In genomic region chr10:132003286-132003924, GRCh38 we compare ENCODE assay signal across 18 cellular contexts. TPM values are rescaled to one million over a fixed set of nuclear protein-coding genes. Genes with fewer than 3 reads are reported as not detected.
DNase-seq lines count a peak whose midpoint lies in the region; ATAC-seq, FAIRE-seq and TF ChIP-seq lines count a peak whose summit lies in the region.
"Had no signal": no experiment of that assay in that cellular context is flagged by ENCODE, and none has a peak within 500 bp of the region (broad histone marks: within the 10 kb centered on the region; RNA-seq: fewer than 3 reads in every experiment).

No MANE protein-coding gene starts in this region.

- H2BK120ac ChIP-seq in H1 (replicated peaks; ENCODE audit: low read depth, low read length): peak overlapping the region; percentile 90
- no peak overlapping the region for H2BK120ac ChIP-seq in mesenchymal stem cell (ENCODE audit: low read depth, low read length)

- CTCF ChIA-PET in H1 (lab: Charles Lee; ENCODE audit: partially characterized antibody): interaction anchor here (1.2 to 7.7 kb wide), 2 partner anchors 9 to 18 kb away, joined by 3 to 86 read pairs; no protein-coding TSS in a partner anchor

- no peaks in the 10 kb centered on the region for H3K79me1 ChIP-seq in H1 (ENCODE audit: low read depth, low read length)
- no peaks in the 10 kb centered on the region for H3K79me1 ChIP-seq in mesenchymal stem cell (replicated peaks; ENCODE audit: low read length, poor library complexity, severe bottlenecking)

- 83% methylated on average over 11 of the region's 12 CpGs; no CpG with 5 or more reads in 1 of the 2 experiments for WGBS in H1 (ENCODE audit: extremely low coverage in 1 of 2, insufficient coverage in 1 of 2, insufficient read length in 1 of 2, insufficient replicate concordance in 2 of 2, low coverage in 1 of 2, low lambda C conversion rate in 2 of 2, missing lambda C conversion rate in 1 of 2), 2 experiments
- 63% methylated on average over 12 of the region's 12 CpGs for WGBS in mesenchymal stem cell

- intact Hi-C loops in left colon (cut with DNase I, micrococcal nuclease): no loop called here

- H3K4me2 ChIP-seq in H1 (ENCODE audit: insufficient read depth in 1 of 2, low read depth in 2 of 2, low read length in 2 of 2): no peak overlapping the region
- no peak overlapping the region for H3K4me2 ChIP-seq in mesenchymal stem cell (ENCODE audit: low read length, poor library complexity, severe bottlenecking)

- no peak overlapping the region for H2BK12ac ChIP-seq in H1 (ENCODE audit: low read depth, low read length)
- no peak overlapping the region for H2BK12ac ChIP-seq in mesenchymal stem cell (ENCODE audit: low read length in 2 of 2)

- no peaks in the 10 kb centered on the region for H3K79me2 ChIP-seq in H1 (ENCODE audit: control insufficient read depth in 1 of 2, insufficient read depth in 2 of 2, low read length in 2 of 2)

- POLR2A ChIA-PET in H1 (lab: Charles Lee; ENCODE audit: partially characterized antibody): no interaction called here

- H3K23me2 ChIP-seq in H1 (ENCODE audit: low read depth, low read length): no peaks in the 10 kb centered on the region

- H4K91ac ChIP-seq in H1 (replicated peaks; ENCODE audit: insufficient read length, low read length) (peak overlapping the region; percentile 54), mesenchymal stem cell (ENCODE audit: low read length) (no peak overlapping the region)

- H2AFZ ChIP-seq in H1 (ENCODE audit: low read length) (no peak overlapping the region), mesenchymal stem cell (ENCODE audit: low read depth, low read length) (no peak overlapping the region)
- H2AFZ ChIP-seq: GM23248 had no signal

- H4K20me1 ChIP-seq in H1 (replicated peaks in 1 of 2; ENCODE audit: control insufficient read depth in 1 of 2, insufficient read depth in 2 of 2, low read length in 2 of 2): no peaks in the 10 kb centered on the region
- H4K20me1 ChIP-seq: BLaER1 treated with 17β-estradiol and CSF1 and Interleukin-3, amounts not matched to agents 10 nM and 100 nM had no signal

- H3K9me3 Mint-ChIP-seq in progenitor cell of endocrine pancreas (ENCODE audit: low read depth): peaks cover 2% of the 10 kb centered on the region
- H3K9me3 Mint-ChIP-seq: CD8-positive, alpha-beta T cell; IgD-negative memory B cell had no signal

- H3K23ac ChIP-seq in H1 (ENCODE audit: insufficient read length): no peak overlapping the region
- H3K23ac ChIP-seq in mesenchymal stem cell (ENCODE audit: low read length in 2 of 2): no peak overlapping the region

- no peaks in the 10 kb centered on the region for H3K36me3 Mint-ChIP-seq in progenitor cell of endocrine pancreas (ENCODE audit: insufficient read depth)
- H3K36me3 Mint-ChIP-seq: CD8-positive, alpha-beta T cell had no signal

- no peak for DNase-seq in H1 (ENCODE audit: low read depth in 1 of 2, low spot score in 2 of 2)
- no peak for DNase-seq in mesenchymal stem cell
- DNase-seq in progenitor cell of endocrine pancreas (ENCODE audit: low spot score, unreplicated experiment): no peak
- no peak for DNase-seq in activated effector memory CD4-positive, alpha-beta T cell treated with anti-CD3 and anti-CD28 coated beads, Interleukin-2, amount 50 U/mL, for 16 hours
- DNase-seq in UCSD-AML1 (lab: John Stamatoyannopoulos, UW; ENCODE audit: unreplicated experiment): no peak
- DNase-seq in left colon: no peak
- DNase-seq: Calu3; CD8-positive, alpha-beta T cell; DMS79 treated with DMSO at 0.1 percent for 48 hours; GM23248; KG1 had no signal

- no peak overlapping the region for H3K9ac ChIP-seq in HUES48 (ENCODE audit: low read depth, low read length)
- H3K9ac ChIP-seq in H1 (replicated peaks in 1 of 4; ENCODE audit: extremely low read depth in 1 of 4, low read depth in 3 of 4, low read length in 3 of 4): no peak overlapping the region
- no peak overlapping the region for H3K9ac ChIP-seq in mesenchymal stem cell (ENCODE audit: low read length)
- H3K9ac ChIP-seq: BLaER1 treated with 17β-estradiol and CSF1 and Interleukin-3, amounts not matched to agents 10 nM and 100 nM; GM23248 had no signal

- TF ChIP-seq EP300 in H1 (IDR thresholded peaks at IDR 0.05; ENCODE audit: borderline replicate concordance in 1 of 2, low read depth in 2 of 2, low read length in 2 of 2): no peak

- H2AK5ac ChIP-seq in H1 (ENCODE audit: low read depth, low read length): 0 out of 2 replicates have a peak overlapping the region, but pooled peaks have one; percentile 28
- no peak overlapping the region for H2AK5ac ChIP-seq in mesenchymal stem cell (ENCODE audit: low read length, severe bottlenecking)

- H3K27ac Mint-ChIP-seq in progenitor cell of endocrine pancreas: peak overlapping the region; percentile 52
- H3K27ac Mint-ChIP-seq: B cell; CD8-positive, alpha-beta T cell; IgD-negative memory B cell had no signal

- H3K14ac ChIP-seq in H1 (ENCODE audit: insufficient read length) (no peak overlapping the region), mesenchymal stem cell (ENCODE audit: low read length in 2 of 2) (peak overlapping the region in 1 of 2 experiments; percentile 90)

- H3K4me1 ChIP-seq in HUES48 (ENCODE audit: control insufficient read depth, insufficient read depth, low read length) (peaks cover 36% of the 10 kb centered on the region), H1 (replicated peaks in 1 of 4; ENCODE audit: control insufficient read depth in 3 of 4, insufficient read depth in 4 of 4, low read length in 3 of 4) (peaks cover 0 to 14% (median 10%) of the 10 kb centered on the region in 4 experiments; a peak in 6 of 7 replicates), mesenchymal stem cell (ENCODE audit: control insufficient read depth, insufficient read depth, low read depth, low read length) (peaks cover 3% of the 10 kb centered on the region)

- ATAC-seq in left colon: no peak
- ATAC-seq: CD8-positive, alpha-beta T cell; GM12878 had no signal

- H4K8ac ChIP-seq in H1 (ENCODE audit: extremely low read depth, insufficient read depth, low read length) (no peak overlapping the region; the same call in 1 of the 2 replicates), mesenchymal stem cell (ENCODE audit: low read length) (no peak overlapping the region)

- H2BK20ac ChIP-seq in H1 (ENCODE audit: low read length): 0 out of 2 replicates have a peak overlapping the region, but pooled peaks have one; percentile 80

- no peaks in the 10 kb centered on the region for H3K9me3 ChIP-seq in HUES48 (ENCODE audit: control insufficient read depth, insufficient read depth, low read length)
- peaks cover 5 to 8% of the 10 kb centered on the region in 2 experiments; a peak in 3 of 4 replicates for H3K9me3 ChIP-seq in H1 (ENCODE audit: insufficient read depth in 2 of 2, low read depth in 1 of 2, low read length in 1 of 2)
- no peaks in the 10 kb centered on the region for H3K9me3 ChIP-seq in mesenchymal stem cell (ENCODE audit: control insufficient read depth, low read length)

- peak overlapping the region; percentile 66 for H3K27ac ChIP-seq in HUES48 (ENCODE audit: low read depth, low read length)
- no peak overlapping the region for H3K27ac ChIP-seq in H1 (ENCODE audit: low read depth, low read length)
- no peak overlapping the region for H3K27ac ChIP-seq in mesenchymal stem cell (ENCODE audit: low read length, poor library complexity, severe bottlenecking)
- H3K27ac ChIP-seq: BLaER1 treated with 17β-estradiol and CSF1 and Interleukin-3, amounts not matched to agents 10 nM and 100 nM; GM23248 had no signal

- H3K4me3 ChIP-seq in HUES48 (ENCODE audit: low read depth, low read length) (no peak overlapping the region), H1 (ENCODE audit: extremely low read depth in 1 of 4, insufficient read depth in 2 of 4, low read depth in 3 of 4, low read length in 4 of 4) (no peak overlapping the region), mesenchymal stem cell (ENCODE audit: insufficient read depth in 1 of 2, low read depth in 1 of 2, low read length in 2 of 2) (no peak overlapping the region)
- H3K4me3 ChIP-seq: BLaER1 treated with 17β-estradiol and CSF1 and Interleukin-3, amounts not matched to agents 10 nM and 100 nM; GM12878; GM23248 had no signal

- H2BK5ac ChIP-seq in H1 (ENCODE audit: low read depth, low read length) (no peak overlapping the region; the same call in 1 of the 2 replicates), mesenchymal stem cell (ENCODE audit: low read depth, low read length, poor library complexity, severe bottlenecking) (no peak overlapping the region)

- no peak for TF ChIP-seq RAD21 in H1 (IDR thresholded peaks at IDR 0.05 in 1 of 2, conservative IDR thresholded peaks at IDR 0.05 in 1 of 2; ENCODE audit: low read depth in 2 of 2, low read length in 2 of 2)

- no peaks in the 10 kb centered on the region for H3K36me3 ChIP-seq in HUES48 (ENCODE audit: control insufficient read depth, insufficient read depth, low read length)
- no peaks in the 10 kb centered on the region for H3K36me3 ChIP-seq in H1 (ENCODE audit: control insufficient read depth in 2 of 4, insufficient read depth in 4 of 4, low read length in 3 of 4)
- H3K36me3 ChIP-seq in mesenchymal stem cell (ENCODE audit: control insufficient read depth in 1 of 2, insufficient read depth in 2 of 2, low read depth in 1 of 2, low read length in 2 of 2): no peaks in the 10 kb centered on the region
- H3K36me3 ChIP-seq: BLaER1 treated with 17β-estradiol and CSF1 and Interleukin-3, amounts not matched to agents 10 nM and 100 nM had no signal

- H3K27me3 Mint-ChIP-seq in progenitor cell of endocrine pancreas: peaks cover 27% of the 10 kb centered on the region

- no peak for FAIRE-seq in H1 (lab: Jason Lieb, UNC)
- FAIRE-seq: GM12878, H54 had no signal

- no peak overlapping the region for H3K56ac ChIP-seq in H1 (replicated peaks; ENCODE audit: insufficient read length, low read depth, low read length)

- H3K18ac ChIP-seq in H1 (ENCODE audit: extremely low read depth, low read length) (no peak overlapping the region), mesenchymal stem cell (ENCODE audit: low read depth in 1 of 2, low read length in 2 of 2) (no peak overlapping the region)

- H2BK15ac ChIP-seq in H1 (ENCODE audit: low read length) (peak overlapping the region; percentile 8), mesenchymal stem cell (ENCODE audit: low read depth, poor library complexity, severe bottlenecking) (peak overlapping the region; percentile 0)

- H3K4ac ChIP-seq in H1 (replicated peaks; ENCODE audit: insufficient read length, low read depth, low read length): peak overlapping the region; percentile 53
- H3K4ac ChIP-seq in mesenchymal stem cell (ENCODE audit: low read depth in 1 of 2, low read length in 2 of 2): no peak overlapping the region

- no peak overlapping the region for H3K4me3 Mint-ChIP-seq in progenitor cell of endocrine pancreas (ENCODE audit: low read depth)
- H3K4me3 Mint-ChIP-seq: B cell; CD8-positive, alpha-beta T cell had no signal

- TF ChIP-seq POLR2A in H1 (IDR thresholded peaks at IDR 0.05; ENCODE audit: control extremely low read depth in 1 of 2, low read depth in 2 of 2, low read length in 2 of 2): no peak

- H3K27me3 ChIP-seq in HUES48 (ENCODE audit: control insufficient read depth, insufficient read depth, low read length) (no peaks in the 10 kb centered on the region), H1 (replicated peaks in 1 of 4; ENCODE audit: control insufficient read depth in 3 of 4, extremely low read depth in 1 of 4, insufficient read depth in 3 of 4, low read length in 3 of 4) (no peaks in the 10 kb centered on the region), mesenchymal stem cell (ENCODE audit: control insufficient read depth in 1 of 2, insufficient read depth in 1 of 2, low read length in 2 of 2) (peaks cover 8% of the 10 kb centered on the region in 2 experiments)
- H3K27me3 ChIP-seq: BLaER1 treated with 17β-estradiol and CSF1 and Interleukin-3, amounts not matched to agents 10 nM and 100 nM had no signal

- TF ChIP-seq CTCF in H1 (IDR thresholded peaks at IDR 0.05; ENCODE audit: control extremely low read depth in 1 of 3, insufficient read depth in 1 of 3, low read depth in 1 of 3, low read length in 3 of 3) (no peak), progenitor cell of endocrine pancreas (IDR thresholded peaks at IDR 0.05; ENCODE audit: unreplicated experiment) (no peak)

- H4K5ac ChIP-seq in H1 (ENCODE audit: insufficient read length, low read depth, low read length): no peak overlapping the region

- H3K4me1 Mint-ChIP-seq in progenitor cell of endocrine pancreas (ENCODE audit: low read depth): peaks cover 8% of the 10 kb centered on the region
- H3K4me1 Mint-ChIP-seq: B cell had no signal

RNA-seq across cellular contexts. Expression of gene BNIP3, which starts 21.7 kb away (rescaled TPM):
- total RNA-seq in H1 (2021; fragmentation: NEBNext Ultra II Directional; extraction: Animal tissue kit (Norgen Biotek cat#: 25700)): 25.8 and 26.4 TPM in 2 replicates
- 58.9 and 75.1 TPM in 2 replicates for polyA plus RNA-seq in H1 (2011; rRNA removed)
- polyA plus RNA-seq in H1 (2011; cell fraction: cytosol; rRNA removed): 79.1 TPM
- polyA plus RNA-seq in H1 (2011; cell fraction: nucleus; rRNA removed): 28.9 TPM
- polyA plus RNA-seq in H1 (2012, experiment 1 of 2): 33.0 to 61.3 TPM (median 43.3 TPM) in 4 replicates
- polyA plus RNA-seq in H1 (2012, experiment 2 of 2): 15.1 TPM
- 24.6 TPM for polyA plus RNA-seq in H1 (2013, experiment 1 of 2)
- 28.6 TPM for polyA plus RNA-seq in H1 (2013, experiment 2 of 2)
- polyA minus RNA-seq in H1 (2011; rRNA and poly(A)+ RNA removed): 13.6 and 20.7 TPM in 2 replicates
- 33.6 TPM for polyA minus RNA-seq in H1 (2011; cell fraction: cytosol; rRNA and poly(A)+ RNA removed)
- polyA minus RNA-seq in H1 (2011; cell fraction: nucleus; rRNA and poly(A)+ RNA removed): 17.5 TPM
- polyA plus RNA-seq in mesenchymal stem cell (2013, experiment 1 of 2): 30.5 TPM
- 31.1 TPM for polyA plus RNA-seq in mesenchymal stem cell (2013, experiment 2 of 2)
- total RNA-seq in progenitor cell of endocrine pancreas: 28.5 and 32.4 TPM in 2 replicates
- 1 to 10 TPM; 4.7 to 9.4 TPM for total RNA-seq in left colon
- total RNA-seq: HT-29 had no signal
